ENCODE assay signal across 7 cellular contexts in the genomic region with DNA sequence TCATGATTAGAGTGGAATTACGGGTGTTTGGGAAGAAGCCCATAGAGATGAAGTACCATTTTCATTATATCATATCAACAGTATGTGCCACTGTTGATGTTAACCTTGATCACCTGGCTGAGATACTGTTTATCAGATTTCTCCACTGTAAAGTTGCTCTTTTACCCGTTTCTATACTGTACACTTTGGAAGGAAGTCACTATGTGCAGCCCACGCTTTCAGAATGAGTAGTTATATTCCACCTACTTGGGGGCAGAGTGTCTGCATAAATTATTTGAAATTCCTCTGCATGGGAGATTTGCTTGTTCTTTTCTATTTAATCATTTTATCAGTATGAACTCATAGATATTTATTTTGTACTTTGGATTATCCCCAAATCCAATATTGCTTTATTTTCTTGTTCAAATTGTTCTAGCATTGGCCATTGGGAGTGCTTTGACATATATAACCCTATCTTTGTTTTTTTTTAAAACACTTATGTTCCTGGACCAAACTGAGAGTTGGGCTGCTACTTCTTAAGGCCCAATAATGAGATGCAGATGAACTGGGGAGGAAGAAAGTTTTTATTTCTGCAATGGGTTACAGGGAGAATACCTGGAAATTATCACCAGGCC.
DNase-seq lines count a peak whose midpoint lies in the region; ATAC-seq lines count a peak whose summit lies in the region.
"Not testable (repeated sequence)": the region's sequence is repeated elsewhere in the genome, so short reads cannot be mapped to it uniquely, and the experiment has no call there.

No MANE protein-coding gene starts in this region.

- not testable (repeated sequence) for H3K9me3 Mint-ChIP-seq in T-helper 1 cell treated with Interleukin-12 subunit alpha and Interleukin-12 subunit beta and Interleukin-4 antibody, amounts not matched to agents 30 μg/mL and 1 μg/mL, for 36 hours; activated CD4-positive, alpha-beta memory T cell treated with anti-CD3 and anti-CD28 coated beads for 36 hours; activated T-helper 17 cell treated with anti-CD3 and anti-CD28 coated beads, Interleukin-2, amount 50 U/mL, for 72 hours; activated naive CD8-positive, alpha-beta T cell treated with anti-CD3 and anti-CD28 coated beads, Interleukin-2, amount 10 ng/mL, durations not matched to agents 7 days and 5 days; stimulated activated naive CD8-positive, alpha-beta T cell treated with anti-CD3 and anti-CD28 coated beads, Interleukin-15, amount 100 ng/mL, for 72 hours

- peak overlapping the region; percentile 38 for H3K27ac Mint-ChIP-seq in T-helper 1 cell treated with Interleukin-12 subunit alpha and Interleukin-12 subunit beta and Interleukin-4 antibody, amounts not matched to agents 30 μg/mL and 1 μg/mL, for 36 hours
- peak overlapping the region; percentile 19 for H3K27ac Mint-ChIP-seq in activated CD4-positive, alpha-beta memory T cell treated with anti-CD3 and anti-CD28 coated beads for 36 hours
- peak overlapping the region; percentile 51 for H3K27ac Mint-ChIP-seq in activated T-helper 17 cell treated with anti-CD3 and anti-CD28 coated beads, Interleukin-2, amount 50 U/mL, for 72 hours
- H3K27ac Mint-ChIP-seq in activated naive CD8-positive, alpha-beta T cell treated with anti-CD3 and anti-CD28 coated beads, Interleukin-2, amount 10 ng/mL, durations not matched to agents 7 days and 5 days: peak overlapping the region; percentile 54
- peak overlapping the region; percentile 19 to 44 for H3K27ac Mint-ChIP-seq in stimulated activated naive CD8-positive, alpha-beta T cell treated with anti-CD3 and anti-CD28 coated beads, Interleukin-15, amount 100 ng/mL, for 72 hours

- intact Hi-C loops in activated CD4-positive, alpha-beta memory T cell treated with anti-CD3 and anti-CD28 coated beads for 36 hours (cut with micrococcal nuclease): not testable (repeated sequence)

- not testable (repeated sequence) for H3K36me3 Mint-ChIP-seq in T-helper 1 cell treated with Interleukin-12 subunit alpha and Interleukin-12 subunit beta and Interleukin-4 antibody, amounts not matched to agents 30 μg/mL and 1 μg/mL, for 36 hours (ENCODE audit: low read depth); activated CD4-positive, alpha-beta memory T cell treated with anti-CD3 and anti-CD28 coated beads for 36 hours; activated T-helper 17 cell treated with anti-CD3 and anti-CD28 coated beads, Interleukin-2, amount 50 U/mL, for 72 hours (ENCODE audit: low read depth)
- H3K36me3 Mint-ChIP-seq in activated naive CD8-positive, alpha-beta T cell treated with anti-CD3 and anti-CD28 coated beads, Interleukin-2, amount 10 ng/mL, durations not matched to agents 7 days and 5 days: peaks cover 11% of the 10 kb centered on the region

- H3K27me3 Mint-ChIP-seq in T-helper 1 cell treated with Interleukin-12 subunit alpha and Interleukin-12 subunit beta and Interleukin-4 antibody, amounts not matched to agents 30 μg/mL and 1 μg/mL, for 36 hours (ENCODE audit: low read depth); activated CD4-positive, alpha-beta memory T cell treated with anti-CD3 and anti-CD28 coated beads for 36 hours; activated T-helper 17 cell treated with anti-CD3 and anti-CD28 coated beads, Interleukin-2, amount 50 U/mL, for 72 hours; activated naive CD8-positive, alpha-beta T cell treated with anti-CD3 and anti-CD28 coated beads, Interleukin-2, amount 10 ng/mL, durations not matched to agents 7 days and 5 days; stimulated activated naive CD8-positive, alpha-beta T cell treated with anti-CD3 and anti-CD28 coated beads, Interleukin-15, amount 100 ng/mL, for 72 hours: not testable (repeated sequence)

- not testable (repeated sequence) for H3K4me3 Mint-ChIP-seq in T-helper 1 cell treated with Interleukin-12 subunit alpha and Interleukin-12 subunit beta and Interleukin-4 antibody, amounts not matched to agents 30 μg/mL and 1 μg/mL, for 36 hours; activated CD4-positive, alpha-beta memory T cell treated with anti-CD3 and anti-CD28 coated beads for 36 hours
- H3K4me3 Mint-ChIP-seq in activated T-helper 17 cell treated with anti-CD3 and anti-CD28 coated beads, Interleukin-2, amount 50 U/mL, for 72 hours: peak overlapping the region; percentile 62
- H3K4me3 Mint-ChIP-seq in activated naive CD8-positive, alpha-beta T cell treated with anti-CD3 and anti-CD28 coated beads, Interleukin-2, amount 10 ng/mL, durations not matched to agents 7 days and 5 days: peak overlapping the region; percentile 3
- H3K4me3 Mint-ChIP-seq in stimulated activated naive CD8-positive, alpha-beta T cell treated with anti-CD3 and anti-CD28 coated beads, Interleukin-15, amount 100 ng/mL, for 72 hours: peak overlapping the region; percentile 30 to 44

- not testable (repeated sequence) for DNase-seq in activated CD4-positive, alpha-beta memory T cell treated with anti-CD3 and anti-CD28 coated beads for 36 hours; activated naive CD8-positive, alpha-beta T cell treated with anti-CD3 and anti-CD28 coated beads, Interleukin-2, amount 10 ng/mL, durations not matched to agents 7 days and 5 days; stimulated activated naive CD8-positive, alpha-beta T cell treated with anti-CD3 and anti-CD28 coated beads, Interleukin-15, amount 100 ng/mL, for 72 hours
- DNase-seq in stimulated activated CD4-positive, alpha-beta T cell treated with anti-CD3 and anti-CD28 coated beads, Interleukin-2, amount 100 ng/mL, for 24 hours: peak; percentile 12 to 26

- POLR2A ChIA-PET in activated CD4-positive, alpha-beta memory T cell treated with anti-CD3 and anti-CD28 coated beads for 36 hours (lab: Charles Lee); activated naive CD8-positive, alpha-beta T cell treated with anti-CD3 and anti-CD28 coated beads, Interleukin-2, amount 10 ng/mL, durations not matched to agents 7 days and 5 days (lab: Charles Lee): not testable (repeated sequence)

- CTCF ChIA-PET in activated CD4-positive, alpha-beta memory T cell treated with anti-CD3 and anti-CD28 coated beads for 36 hours (lab: Charles Lee): not testable (repeated sequence)

- ATAC-seq in GM21723 (IDR thresholded peaks at IDR 0.05; ENCODE audit: unreplicated experiment): peak; percentile 70
- peak; percentile 92 for ATAC-seq in activated T-helper 17 cell treated with anti-CD3 and anti-CD28 coated beads, Interleukin-2, amount 50 U/mL, for 72 hours (replicated peaks)
- ATAC-seq in activated naive CD8-positive, alpha-beta T cell treated with anti-CD3 and anti-CD28 coated beads, Interleukin-2, amount 10 ng/mL, durations not matched to agents 7 days and 5 days (ENCODE audit: low read depth): peak; percentile 79
- ATAC-seq in stimulated activated naive CD8-positive, alpha-beta T cell treated with anti-CD3 and anti-CD28 coated beads, Interleukin-15, amount 100 ng/mL, for 72 hours: peak; percentile 81

- peaks cover 13% of the 10 kb centered on the region for H3K4me1 Mint-ChIP-seq in T-helper 1 cell treated with Interleukin-12 subunit alpha and Interleukin-12 subunit beta and Interleukin-4 antibody, amounts not matched to agents 30 μg/mL and 1 μg/mL, for 36 hours (ENCODE audit: low read depth)
- H3K4me1 Mint-ChIP-seq in activated CD4-positive, alpha-beta memory T cell treated with anti-CD3 and anti-CD28 coated beads for 36 hours (ENCODE audit: low read depth): peaks cover 30% of the 10 kb centered on the region
- H3K4me1 Mint-ChIP-seq in activated T-helper 17 cell treated with anti-CD3 and anti-CD28 coated beads, Interleukin-2, amount 50 U/mL, for 72 hours: peaks cover 17% of the 10 kb centered on the region
- peaks cover 14% of the 10 kb centered on the region for H3K4me1 Mint-ChIP-seq in activated naive CD8-positive, alpha-beta T cell treated with anti-CD3 and anti-CD28 coated beads, Interleukin-2, amount 10 ng/mL, durations not matched to agents 7 days and 5 days
- peaks cover 33% of the 10 kb centered on the region for H3K4me1 Mint-ChIP-seq in stimulated activated naive CD8-positive, alpha-beta T cell treated with anti-CD3 and anti-CD28 coated beads, Interleukin-15, amount 100 ng/mL, for 72 hours
